19 cellular contexts compared by ENCODE assay signal in genomic region chr2:179191110-179191509, GRCh38.
DNase-seq lines count a peak whose midpoint lies in the region; ATAC-seq, FAIRE-seq and TF ChIP-seq lines count a peak whose summit lies in the region.
"Had no signal": no experiment of that assay in that cellular context is flagged by ENCODE, and none has a peak within 500 bp of the region (broad histone marks: within the 10 kb centered on the region; RNA-seq: fewer than 3 reads in every experiment).

No MANE protein-coding gene starts in this region.

- H3K9me3 ChIP-seq in K562 (replicated peaks; ENCODE audit: control insufficient read depth, insufficient read depth, low read depth, low read length) = no peaks in the 10 kb centered on the region
- peaks cover 23% of the 10 kb centered on the region for H3K9me3 ChIP-seq in HepG2 (ENCODE audit: low read length)

- CTCF ChIA-PET in Calu3 (lab: Charles Lee) = interaction anchor here (1.3 kb wide), 1 partner anchor 28 kb away, joined by 3 read pairs; no protein-coding TSS in a partner anchor
- CTCF ChIA-PET in K562 (lab: Yijun Ruan, JAX; ENCODE audit: low intra/inter-chr PET ratio) = no interaction called here
- CTCF ChIA-PET in HepG2 (lab: Yijun Ruan, JAX; ENCODE audit: low intra/inter-chr PET ratio, low total read pairs) = no interaction called here

- intact Hi-C loops in Calu3 (cut with micrococcal nuclease; ENCODE audit: unreplicated experiment) (no loop called here), K562 (cut with micrococcal nuclease) (no loop called here), HepG2 (cut with micrococcal nuclease; ENCODE audit: unreplicated experiment) (no loop called here)

- TF ChIP-seq EP300 in K562 (IDR thresholded peaks at IDR 0.05; ENCODE audit: low read length) (no peak), HepG2 (IDR thresholded peaks at IDR 0.05; ENCODE audit: low read depth in 2 of 2, low read length in 2 of 2) (peak in 1 of 2 experiments; percentile 29; a peak in 1 of 4 replicates), HepG2 (CRISPR knock-in tag; IDR thresholded peaks at IDR 0.05; ENCODE audit: borderline replicate concordance) (no peak)

- H3K4me2 ChIP-seq in GM23338 (no peak overlapping the region), K562 (ENCODE audit: insufficient read depth, low read length) (no peak overlapping the region), HepG2 (ENCODE audit: low read depth, low read length) (no peak overlapping the region)

- no peak for TF ChIP-seq CTCF in Calu3 (IDR thresholded peaks at IDR 0.05; ENCODE audit: unreplicated experiment)
- no peak for TF ChIP-seq CTCF in GM23338 (conservative IDR thresholded peaks at IDR 0.05; ENCODE audit: low read depth in 2 of 2)
- TF ChIP-seq CTCF in K562 (IDR thresholded peaks at IDR 0.05 in 2 of 3, conservative IDR thresholded peaks at IDR 0.05 in 1 of 3; ENCODE audit: insufficient read depth in 2 of 3, low read depth in 1 of 3, low read length in 3 of 3) = no peak
- no peak for TF ChIP-seq CTCF in HepG2 (CRISPR knock-in tag; IDR thresholded peaks at IDR 0.05)

- H3K27me3 Mint-ChIP-seq in Calu3 (ENCODE audit: unreplicated experiment) (no peaks in the 10 kb centered on the region), GM23338 (ENCODE audit: insufficient read depth, low read depth, poor library complexity) (no peaks in the 10 kb centered on the region)
- no peaks in the 10 kb centered on the region for H3K27me3 Mint-ChIP-seq in activated T-cell treated with anti-CD3 and anti-CD28 coated beads, Interleukin-2, amount 50 U/mL, for 24 hours
- H3K27me3 Mint-ChIP-seq: CD4-positive, alpha-beta memory T cell had no signal

- H3K4me3 ChIP-seq in GM23338 = no peak overlapping the region
- no peak overlapping the region for H3K4me3 ChIP-seq in K562
- H3K4me3 ChIP-seq in HepG2 (replicated peaks in 1 of 3; ENCODE audit: insufficient read depth in 1 of 3, low read depth in 2 of 3, low read length in 3 of 3) = no peak overlapping the region

- H3K9ac ChIP-seq in K562 (ENCODE audit: insufficient read depth in 1 of 2, low read depth in 2 of 2, low read length in 2 of 2) (no peak overlapping the region), HepG2 (ENCODE audit: insufficient read depth, low read depth, low read length) (no peak overlapping the region)

- H3K4me1 ChIP-seq in GM23338 (ENCODE audit: insufficient read depth) (no peaks in the 10 kb centered on the region), K562 (replicated peaks in 1 of 2; ENCODE audit: control insufficient read depth in 2 of 2, insufficient read depth in 2 of 2, low read length in 2 of 2) (no peaks in the 10 kb centered on the region), HepG2 (ENCODE audit: insufficient read depth, low read length) (peaks cover 54% of the 10 kb centered on the region)

- TF ChIP-seq RAD21 in K562 (CRISPR knock-in tag; conservative IDR thresholded peaks at IDR 0.05 in 1 of 2, IDR thresholded peaks at IDR 0.05 in 1 of 2) (no peak), HepG2 (CRISPR knock-in tag; IDR thresholded peaks at IDR 0.05) (no peak)

- ATAC-seq in GM23338 (no peak), K562 (no peak), HepG2 (peak; percentile 71), HG02938 (IDR thresholded peaks at IDR 0.05; ENCODE audit: unreplicated experiment) (no peak), GM18520 (IDR thresholded peaks at IDR 0.05; ENCODE audit: unreplicated experiment) (no peak)

- H3K27ac Mint-ChIP-seq in Calu3 (ENCODE audit: unreplicated experiment) = no peak overlapping the region
- peak overlapping the region; percentile 50; the same call in 1 of the 2 replicates for H3K27ac Mint-ChIP-seq in GM23338
- no peak overlapping the region for H3K27ac Mint-ChIP-seq in activated T-cell treated with anti-CD3 and anti-CD28 coated beads, Interleukin-2, amount 50 U/mL, for 24 hours
- H3K27ac Mint-ChIP-seq: CD4-positive, alpha-beta memory T cell had no signal

- in situ Hi-C loops in K562 (cut with MboI) (no loop called here), HepG2 (cut with HindIII; ENCODE audit: extremely low pct_ligation_motif_present, low pct_unique_long_range_greater_than_20kb) (no loop called here)

- no peak overlapping the region for H3K4me3 Mint-ChIP-seq in Calu3 (ENCODE audit: low read depth, unreplicated experiment)
- H3K4me3 Mint-ChIP-seq in GM23338 = no peak overlapping the region
- H3K4me3 Mint-ChIP-seq in activated T-cell treated with anti-CD3 and anti-CD28 coated beads, Interleukin-2, amount 50 U/mL, for 24 hours = no peak overlapping the region
- H3K4me3 Mint-ChIP-seq: CD4-positive, alpha-beta memory T cell had no signal

- H3K9me3 Mint-ChIP-seq in Calu3 (ENCODE audit: low read depth, unreplicated experiment) (peaks cover 2% of the 10 kb centered on the region), GM23338 (peaks cover 44% of the 10 kb centered on the region)
- peaks cover 12% of the 10 kb centered on the region for H3K9me3 Mint-ChIP-seq in activated T-cell treated with anti-CD3 and anti-CD28 coated beads, Interleukin-2, amount 50 U/mL, for 24 hours

- no peaks in the 10 kb centered on the region for H4K20me1 ChIP-seq in GM23338 (replicated peaks; ENCODE audit: insufficient read depth)
- no peaks in the 10 kb centered on the region for H4K20me1 ChIP-seq in K562 (replicated peaks; ENCODE audit: control insufficient read depth, insufficient read depth, low read length)
- H4K20me1 ChIP-seq in HepG2 (ENCODE audit: insufficient read depth, low read length) = peaks cover 83% of the 10 kb centered on the region

- no peak for DNase-seq in Calu3
- DNase-seq in GM23338 (ENCODE audit: low spot score) = no peak
- no peak for DNase-seq in K562 (ENCODE audit: extremely low read depth in 1 of 4, low spot score in 3 of 4)
- DNase-seq in HepG2 (ENCODE audit: low spot score) = peak; percentile 58
- DNase-seq in activated T-cell treated with anti-CD3 and anti-CD28 coated beads, Interleukin-2, amount 50 U/mL, for 24 hours = no peak
- DNase-seq in iPS-NIHi7 (ENCODE audit: extremely low spot score) = no peak
- DNase-seq: C1 segment of cervical spinal cord; CD4-positive, alpha-beta memory T cell; COR-L47; DMS153; DMS79 treated with DMSO at 0.1 percent for 48 hours; GF-D8; GOT3; H7; HCEC 1CT had no signal

- H3K4me1 Mint-ChIP-seq in Calu3 (ENCODE audit: low read depth, unreplicated experiment) = peaks cover 60% of the 10 kb centered on the region
- peaks cover 3% of the 10 kb centered on the region; the same call in 1 of the 3 replicates for H3K4me1 Mint-ChIP-seq in GM23338
- no peaks in the 10 kb centered on the region for H3K4me1 Mint-ChIP-seq in activated T-cell treated with anti-CD3 and anti-CD28 coated beads, Interleukin-2, amount 50 U/mL, for 24 hours (ENCODE audit: low read depth)

- 0% methylated on average over 2 of the region's 2 CpGs for WGBS in K562 (ENCODE audit: insufficient coverage, low coverage, missing lambda C conversion rate)
- WGBS in HepG2 (ENCODE audit: low lambda C conversion rate) = 88% methylated on average over 2 of the region's 2 CpGs

- POLR2A ChIA-PET in K562 (lab: Yijun Ruan, JAX) = no interaction called here
- POLR2A ChIA-PET in HepG2 (lab: Yijun Ruan, JAX) = no interaction called here

- H2AFZ ChIP-seq in GM23338 = no peak overlapping the region
- H2AFZ ChIP-seq in K562 (ENCODE audit: low read depth, low read length) = no peak overlapping the region
- no peak overlapping the region for H2AFZ ChIP-seq in HepG2 (ENCODE audit: low read length)

- H3K9me1 ChIP-seq in K562 (ENCODE audit: control insufficient read depth, insufficient read depth, low read length) = no peaks in the 10 kb centered on the region

- H3K36me3 Mint-ChIP-seq in Calu3 (ENCODE audit: insufficient read depth, unreplicated experiment) = peaks cover 8% of the 10 kb centered on the region
- H3K36me3 Mint-ChIP-seq in GM23338 (ENCODE audit: low read depth) = peaks cover 77% of the 10 kb centered on the region
- peaks cover 20% of the 10 kb centered on the region for H3K36me3 Mint-ChIP-seq in activated T-cell treated with anti-CD3 and anti-CD28 coated beads, Interleukin-2, amount 50 U/mL, for 24 hours (ENCODE audit: low read depth)

- peaks cover 17% of the 10 kb centered on the region; the same call in 1 of the 2 replicates for H3K9me2 ChIP-seq in GM23338 (ENCODE audit: insufficient read depth)

- no peak overlapping the region for H3K27ac ChIP-seq in GM23338 (ENCODE audit: low read depth)
- no peak overlapping the region for H3K27ac ChIP-seq in K562 (ENCODE audit: extremely low read depth, low read depth, low read length)
- H3K27ac ChIP-seq in HepG2 (ENCODE audit: extremely low read length, insufficient read depth, low read length) = no peak overlapping the region

- no peak for FAIRE-seq in K562 (lab: Jason Lieb, UNC)
- no peak for FAIRE-seq in HepG2 (lab: Jason Lieb, UNC)
- FAIRE-seq: GM12891, GM18507 had no signal

- BruUV-seq in Calu3 (replicated peaks; lab: Mats Ljungman, UMichigan) = TSS peak; percentile 9
- no TSS peak for BruUV-seq in K562 (replicated peaks; lab: Mats Ljungman, UMichigan)
- BruUV-seq in HepG2 (replicated peaks; lab: Mats Ljungman, UMichigan) = no TSS peak

- TF ChIP-seq POLR2A in K562 (conservative IDR thresholded peaks at IDR 0.05) = no peak
- no peak for TF ChIP-seq POLR2A in HepG2 (IDR thresholded peaks at IDR 0.05; ENCODE audit: insufficient read depth in 1 of 2, low read depth in 2 of 2, low read length in 2 of 2)

- H3K79me2 ChIP-seq in GM23338 (replicated peaks; ENCODE audit: insufficient read depth) = peaks cover 71% of the 10 kb centered on the region
- H3K79me2 ChIP-seq in K562 (ENCODE audit: control insufficient read depth, insufficient read depth, low read length) = no peaks in the 10 kb centered on the region
- H3K79me2 ChIP-seq in HepG2 (ENCODE audit: insufficient read depth, low read length) = peaks cover 99% of the 10 kb centered on the region

- H3K36me3 ChIP-seq in GM23338 (ENCODE audit: insufficient read depth) (peaks cover 4% of the 10 kb centered on the region; the same call in 1 of the 2 replicates), K562 (ENCODE audit: control insufficient read depth, insufficient read depth, low read length) (no peaks in the 10 kb centered on the region), HepG2 (replicated peaks in 1 of 2; ENCODE audit: control insufficient read depth in 1 of 2, insufficient read depth in 2 of 2, low read length in 2 of 2) (peaks cover 0 to 18% of the 10 kb centered on the region in 2 experiments; a peak in 2 of 5 replicates)

- H3F3A ChIP-seq in GM23338 (replicated peaks; ENCODE audit: low read depth) = no peaks in the 10 kb centered on the region

- H3K27me3 ChIP-seq in GM23338 (ENCODE audit: insufficient read depth) (no peaks in the 10 kb centered on the region), K562 (ENCODE audit: control insufficient read depth in 2 of 2, insufficient read depth in 2 of 2, low read length in 2 of 2) (no peaks in the 10 kb centered on the region), HepG2 (ENCODE audit: control insufficient read depth in 1 of 2, insufficient read depth in 2 of 2, low read length in 2 of 2) (no peaks in the 10 kb centered on the region)

TF ChIP-seq in GM23338, 12 proteins besides CTCF, POLR2A, EP300 and RAD21 (continues in another document):
- TF ChIP-seq POLR2AphosphoS5 (IDR thresholded peaks at IDR 0.05; ENCODE audit: low read depth) = no peak

TF ChIP-seq in K562, 482 proteins besides CTCF, POLR2A, EP300 and RAD21:
- TF ChIP-seq GTF2A2 (tag; IDR thresholded peaks at IDR 0.05) (no peak), CHCHD3 (CRISPR knock-in tag; IDR thresholded peaks at IDR 0.05) (0 out of 2 replicates have a peak, but pooled peaks have one; percentile 49)

TF ChIP-seq in HepG2, 621 proteins besides CTCF, POLR2A, EP300 and RAD21 (continues in another document):
- TF ChIP-seq HNF4A (CRISPR knock-in tag; IDR thresholded peaks at IDR 0.05) (peak; percentile 33; the same call in 1 of the 2 replicates), ZNF317 (CRISPR knock-in tag; IDR thresholded peaks at IDR 0.05) (peak; percentile 91)
